In genomic region chr1:109767596-109768334, GRCh38 we compare ENCODE assay signal across 19 cellular contexts. TPM values are rescaled to one million over a fixed set of nuclear protein-coding genes. Genes with fewer than 3 reads are reported as not detected.
DNase-seq lines count a peak whose midpoint lies in the region; ATAC-seq and TF ChIP-seq lines count a peak whose summit lies in the region.
"Had no signal": no experiment of that assay in that cellular context is flagged by ENCODE, and none has a peak within 500 bp of the region (broad histone marks: within the 10 kb centered on the region; RNA-seq: fewer than 3 reads in every experiment).

No MANE protein-coding gene starts in this region.

- no peaks in the 10 kb centered on the region for H3K36me3 ChIP-seq in osteoblast (ENCODE audit: insufficient read depth, low read length)
- H3K36me3 ChIP-seq in aorta (ENCODE audit: control insufficient read depth in 1 of 2, insufficient read depth in 2 of 2, low read length in 1 of 2), result no peaks in the 10 kb centered on the region
- H3K36me3 ChIP-seq in Karpas-422 (ENCODE audit: insufficient read depth, low read length), result no peaks in the 10 kb centered on the region

- no peak overlapping the region for H3K4me3 Mint-ChIP-seq in activated naive CD8-positive, alpha-beta T cell treated with anti-CD3 and anti-CD28 coated beads, Interleukin-2, amount 10 ng/mL, durations not matched to agents 7 days and 5 days
- no peak overlapping the region for H3K4me3 Mint-ChIP-seq in activated naive CD8-positive, alpha-beta T cell treated with anti-CD3 and anti-CD28 coated beads for 36 hours
- H3K4me3 Mint-ChIP-seq: CD4-positive, alpha-beta memory T cell; naive B cell; stimulated activated memory B cell treated with anti-CD40 and anti-IgM and Interleukin-4, amounts not matched to agents 10 μg/mL and 1 μg/mL and 100 μg/mL, for 72 hours had no signal

- intact Hi-C loops in cardiac septum (cut with DNase I) (no loop called here), aorta (cut with DNase I) (no loop called here)

- peaks cover 2% of the 10 kb centered on the region for H3K27me3 Mint-ChIP-seq in activated naive CD8-positive, alpha-beta T cell treated with anti-CD3 and anti-CD28 coated beads, Interleukin-2, amount 10 ng/mL, durations not matched to agents 7 days and 5 days
- no peaks in the 10 kb centered on the region for H3K27me3 Mint-ChIP-seq in activated naive CD8-positive, alpha-beta T cell treated with anti-CD3 and anti-CD28 coated beads for 36 hours
- H3K27me3 Mint-ChIP-seq: CD4-positive, alpha-beta memory T cell had no signal

- no peak for TF ChIP-seq CTCF in osteoblast (IDR thresholded peaks at IDR 0.05; ENCODE audit: extremely low read depth, low read depth, low read length)

- H3K27ac ChIP-seq in osteoblast (ENCODE audit: low read depth, low read length) (no peak overlapping the region), aorta (ENCODE audit: low read depth in 1 of 2, low read length in 2 of 2) (no peak overlapping the region), Karpas-422 (ENCODE audit: low read length) (no peak overlapping the region)
- H3K27ac ChIP-seq: epithelial cell of prostate, psoas muscle had no signal

- H3K27me3 ChIP-seq in osteoblast (ENCODE audit: insufficient read depth, low read length) (peaks cover 2% of the 10 kb centered on the region), aorta (ENCODE audit: control insufficient read depth in 1 of 2, insufficient read depth in 2 of 2, low read length in 1 of 2) (no peaks in the 10 kb centered on the region), Karpas-422 (ENCODE audit: low read length) (no peaks in the 10 kb centered on the region)

- H3K4me1 Mint-ChIP-seq in activated naive CD8-positive, alpha-beta T cell treated with anti-CD3 and anti-CD28 coated beads, Interleukin-2, amount 10 ng/mL, durations not matched to agents 7 days and 5 days, result peaks cover 5% of the 10 kb centered on the region
- H3K4me1 Mint-ChIP-seq in activated naive CD8-positive, alpha-beta T cell treated with anti-CD3 and anti-CD28 coated beads for 36 hours, result peaks cover 2% of the 10 kb centered on the region
- H3K4me1 Mint-ChIP-seq: stimulated activated memory B cell treated with anti-CD40 and anti-IgM and Interleukin-4, amounts not matched to agents 10 μg/mL and 1 μg/mL and 100 μg/mL, for 72 hours had no signal

- peak; percentile 20 for DNase-seq in activated naive CD8-positive, alpha-beta T cell treated with anti-CD3 and anti-CD28 coated beads, Interleukin-2, amount 10 ng/mL, durations not matched to agents 7 days and 5 days
- no peak for DNase-seq in activated naive CD8-positive, alpha-beta T cell treated with anti-CD3 and anti-CD28 coated beads for 36 hours
- DNase-seq in cardiac septum (ENCODE audit: low spot score) (peak; percentile 68), osteoblast (ENCODE audit: insufficient read length, low spot score, missing footprints) (peak; percentile 38), aorta (peak; percentile 32 to 57), germinal center (ENCODE audit: low spot score) (no peak), Karpas-422 (no peak), NCI-H510A (lab: John Stamatoyannopoulos, UW) (no peak)
- DNase-seq: activated CD4-positive, alpha-beta T cell treated with anti-CD3 and anti-CD28 coated beads, Interleukin-2, amount 50 U/mL, for 48 hours; CD4-positive, alpha-beta memory T cell; cortex of kidney; DMS79; GOT3; naive B cell; NCI-H526 treated with DMSO at 0.1 percent for 48 hours had no signal

- POLR2A ChIA-PET in activated naive CD8-positive, alpha-beta T cell treated with anti-CD3 and anti-CD28 coated beads, Interleukin-2, amount 10 ng/mL, durations not matched to agents 7 days and 5 days (lab: Charles Lee), result no interaction called here

- H3K9me2 ChIP-seq in Karpas-422 (replicated peaks; ENCODE audit: insufficient read depth, low read length), result no peaks in the 10 kb centered on the region

- H4K20me1 ChIP-seq in osteoblast (ENCODE audit: insufficient read depth, low read length), result no peaks in the 10 kb centered on the region
- H4K20me1 ChIP-seq in Karpas-422 (ENCODE audit: insufficient read depth, low read depth, low read length), result no peaks in the 10 kb centered on the region

- no peaks in the 10 kb centered on the region for H3K9me3 Mint-ChIP-seq in activated naive CD8-positive, alpha-beta T cell treated with anti-CD3 and anti-CD28 coated beads, Interleukin-2, amount 10 ng/mL, durations not matched to agents 7 days and 5 days
- no peaks in the 10 kb centered on the region for H3K9me3 Mint-ChIP-seq in activated naive CD8-positive, alpha-beta T cell treated with anti-CD3 and anti-CD28 coated beads for 36 hours
- H3K9me3 Mint-ChIP-seq: CD4-positive, alpha-beta memory T cell; naive B cell; stimulated activated memory B cell treated with anti-CD40 and anti-IgM and Interleukin-4, amounts not matched to agents 10 μg/mL and 1 μg/mL and 100 μg/mL, for 72 hours had no signal

- no peaks in the 10 kb centered on the region for H3K9me3 ChIP-seq in osteoblast (ENCODE audit: low read depth, low read length)
- H3K9me3 ChIP-seq in aorta (ENCODE audit: control insufficient read depth, low read length), result no peaks in the 10 kb centered on the region
- H3K9me3 ChIP-seq in Karpas-422 (ENCODE audit: low read length), result no peaks in the 10 kb centered on the region
- H3K9me3 ChIP-seq: psoas muscle had no signal

- H2AFZ ChIP-seq in osteoblast (ENCODE audit: low read length) (no peak overlapping the region), Karpas-422 (ENCODE audit: low read length) (no peak overlapping the region)

- WGBS in aorta, 2 donors, result 96 to 97% methylated on average over 10 of the region's 10 CpGs

- H3K9ac ChIP-seq in Karpas-422 (ENCODE audit: low read length), result no peak overlapping the region

- H3K4me3 ChIP-seq in osteoblast (ENCODE audit: insufficient read depth, low read length), result no peak overlapping the region
- no peak overlapping the region for H3K4me3 ChIP-seq in aorta (ENCODE audit: low read length in 2 of 2)
- no peak overlapping the region for H3K4me3 ChIP-seq in Karpas-422 (ENCODE audit: low read length)
- H3K4me3 ChIP-seq: psoas muscle had no signal

- no peak overlapping the region for H3K27ac Mint-ChIP-seq in activated naive CD8-positive, alpha-beta T cell treated with anti-CD3 and anti-CD28 coated beads, Interleukin-2, amount 10 ng/mL, durations not matched to agents 7 days and 5 days
- no peak overlapping the region for H3K27ac Mint-ChIP-seq in activated naive CD8-positive, alpha-beta T cell treated with anti-CD3 and anti-CD28 coated beads for 36 hours
- H3K27ac Mint-ChIP-seq: CD4-positive, alpha-beta memory T cell; naive B cell; stimulated activated memory B cell treated with anti-CD40 and anti-IgM and Interleukin-4, amounts not matched to agents 10 μg/mL and 1 μg/mL and 100 μg/mL, for 72 hours had no signal

- ATAC-seq in activated naive CD8-positive, alpha-beta T cell treated with anti-CD3 and anti-CD28 coated beads, Interleukin-2, amount 10 ng/mL, durations not matched to agents 7 days and 5 days (ENCODE audit: low read depth), result no peak
- no peak for ATAC-seq in aorta (ENCODE audit: low FRiP score)
- ATAC-seq: psoas muscle; stimulated activated memory B cell treated with anti-CD40 and anti-IgM and Interleukin-4, amounts not matched to agents 10 μg/mL and 1 μg/mL and 100 μg/mL, for 72 hours had no signal

- H3K4me1 ChIP-seq in osteoblast (ENCODE audit: insufficient read depth, low read length) (peaks cover 6% of the 10 kb centered on the region), aorta (ENCODE audit: control insufficient read depth in 1 of 2, insufficient read depth in 2 of 2, low read length in 2 of 2) (no peaks in the 10 kb centered on the region), Karpas-422 (ENCODE audit: low read length) (no peaks in the 10 kb centered on the region)
- H3K4me1 ChIP-seq: psoas muscle had no signal

- H3K36me3 Mint-ChIP-seq in activated naive CD8-positive, alpha-beta T cell treated with anti-CD3 and anti-CD28 coated beads, Interleukin-2, amount 10 ng/mL, durations not matched to agents 7 days and 5 days, result no peaks in the 10 kb centered on the region
- H3K36me3 Mint-ChIP-seq in activated naive CD8-positive, alpha-beta T cell treated with anti-CD3 and anti-CD28 coated beads for 36 hours, result no peaks in the 10 kb centered on the region
- H3K36me3 Mint-ChIP-seq: CD4-positive, alpha-beta memory T cell; naive B cell; stimulated activated memory B cell treated with anti-CD40 and anti-IgM and Interleukin-4, amounts not matched to agents 10 μg/mL and 1 μg/mL and 100 μg/mL, for 72 hours had no signal

- no peaks in the 10 kb centered on the region for H3K79me2 ChIP-seq in osteoblast (ENCODE audit: insufficient read depth, low read length)
- H3K79me2 ChIP-seq in Karpas-422 (ENCODE audit: low read length), result no peaks in the 10 kb centered on the region

- no peak overlapping the region for H3K4me2 ChIP-seq in osteoblast (ENCODE audit: insufficient read depth, low read length)
- H3K4me2 ChIP-seq in Karpas-422 (ENCODE audit: low read depth, low read length, poor library complexity, severe bottlenecking), result no peak overlapping the region

RNA-seq across cellular contexts. Expression of gene EPS8L3, which starts 4.0 kb away (rescaled TPM):
- total RNA-seq in activated naive CD8-positive, alpha-beta T cell treated with anti-CD3 and anti-CD28 coated beads, Interleukin-2, amount 10 ng/mL, durations not matched to agents 7 days and 5 days, result not detected
- total RNA-seq in activated naive CD8-positive, alpha-beta T cell treated with anti-CD3 and anti-CD28 coated beads for 36 hours, result not detected
- not detected for total RNA-seq in cardiac septum
- total RNA-seq in osteoblast, result not detected in 2 replicates
- not detected for total RNA-seq in aorta
- polyA plus RNA-seq in aorta, result 10 to 100 TPM in 1 of 2 donors, under 1 TPM in 1; 0.46 to 36.7 TPM
- total RNA-seq in Karpas-422 (2014; rRNA removed; shearing (Covaris generic); ENCODE audit: low replicate concordance), result not detected in 2 replicates
- total RNA-seq: CD4-positive, alpha-beta memory T cell had no signal
- polyA plus RNA-seq: AG04450; CD4-positive, alpha-beta memory T cell had no signal

RNA-seq across cellular contexts. Expression of gene GSTM3, which starts 26.9 kb away (rescaled TPM):
- 1 to 10 TPM; 5.0 TPM for total RNA-seq in activated naive CD8-positive, alpha-beta T cell treated with anti-CD3 and anti-CD28 coated beads, Interleukin-2, amount 10 ng/mL, durations not matched to agents 7 days and 5 days
- 10 to 100 TPM; 21.4 to 25.4 TPM for total RNA-seq in activated naive CD8-positive, alpha-beta T cell treated with anti-CD3 and anti-CD28 coated beads for 36 hours
- total RNA-seq in cardiac septum (93.2 TPM), osteoblast (49.9 and 50.1 TPM in 2 replicates), aorta (10 to 100 TPM; 17.9 to 56.5 TPM)
- polyA plus RNA-seq in aorta, result 100 to 1,000 TPM in 1 of 2 donors, 10 to 100 TPM in 1; 75.7 to 146 TPM
- not detected in 2 replicates for total RNA-seq in Karpas-422 (2014; rRNA removed; shearing (Covaris generic); ENCODE audit: low replicate concordance)

RNA-seq across cellular contexts. Expression of gene GSTM5, which starts 55.7 kb away (rescaled TPM):
- not detected for total RNA-seq in activated naive CD8-positive, alpha-beta T cell treated with anti-CD3 and anti-CD28 coated beads, Interleukin-2, amount 10 ng/mL, durations not matched to agents 7 days and 5 days
- under 1 TPM in 1 of 2 experiments, not detected in 1; 0.06 TPM for total RNA-seq in activated naive CD8-positive, alpha-beta T cell treated with anti-CD3 and anti-CD28 coated beads for 36 hours
- total RNA-seq in cardiac septum, result 2.6 TPM
- 2.1 and 4.3 TPM in 2 replicates for total RNA-seq in osteoblast
- 10 to 100 TPM in 1 of 2 donors, 1 to 10 TPM in 1; 5.7 to 23.4 TPM for total RNA-seq in aorta
- polyA plus RNA-seq in aorta, result 10 to 100 TPM in 1 of 2 donors, 1 to 10 TPM in 1; 8.6 to 10.8 TPM
- not detected in 2 replicates for total RNA-seq in Karpas-422 (2014; rRNA removed; shearing (Covaris generic); ENCODE audit: low replicate concordance)
- total RNA-seq: CD4-positive, alpha-beta memory T cell had no signal
- polyA plus RNA-seq: CD4-positive, alpha-beta memory T cell had no signal

Comparison
In these comparisons a context has a peak if more than half of its experiments do, and no peak if none do; other contexts are left out.
1. DNase-seq: peak in activated naive CD8-positive, alpha-beta T cell treated with anti-CD3 and anti-CD28 coated beads, Interleukin-2, amount 10 ng/mL, durations not matched to agents 7 days and 5 days (single experiment), cardiac septum (single experiment), osteoblast (single experiment) and aorta (2 of 2); none in activated naive CD8-positive, alpha-beta T cell treated with anti-CD3 and anti-CD28 coated beads for 36 hours (single experiment), germinal center (single experiment), Karpas-422 (single experiment) and NCI-H510A (single experiment).